In the genomic region with DNA sequence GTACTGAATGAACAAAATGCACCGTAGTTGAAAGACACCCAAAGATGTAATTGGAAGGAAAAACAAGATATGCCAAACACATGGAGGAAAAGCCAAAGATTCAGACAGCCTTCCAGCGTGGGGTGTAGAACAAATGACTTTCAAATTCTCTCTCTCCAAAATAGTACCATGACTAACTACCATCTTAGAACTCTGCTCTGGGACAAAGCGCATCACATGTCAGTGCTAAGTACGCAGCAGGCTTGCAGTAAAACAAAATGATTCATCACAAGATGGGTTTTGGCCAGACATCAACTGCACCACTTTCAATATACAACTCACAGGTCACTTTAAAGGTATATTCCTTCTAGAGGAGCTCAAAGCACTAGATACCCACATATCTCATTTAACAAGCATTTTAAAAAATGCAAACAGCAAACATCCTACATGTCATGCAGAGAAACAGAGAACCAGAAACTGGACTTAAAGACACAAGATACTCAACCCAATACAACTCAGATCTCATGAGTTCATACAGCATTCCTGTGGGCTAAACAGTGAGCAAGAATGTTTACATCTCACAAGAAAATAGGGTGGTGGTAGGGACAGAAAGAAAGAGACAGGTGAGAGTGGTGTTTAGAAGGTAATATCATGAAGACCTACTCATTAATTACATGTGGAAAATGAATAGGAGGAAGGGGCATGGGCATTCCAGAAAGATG, we compare ENCODE assay signal across 10 cellular contexts.
DNase-seq lines count a peak whose midpoint lies in the region; ATAC-seq and TF ChIP-seq lines count a peak whose summit lies in the region.
"Had no signal": no experiment of that assay in that cellular context is flagged by ENCODE, and none has a peak within 500 bp of the region (broad histone marks: within the 10 kb centered on the region; RNA-seq: fewer than 3 reads in every experiment).

No MANE protein-coding gene starts in this region.

- H3K9me3 ChIP-seq in left ventricle myocardium inferior (replicated peaks) = no peaks in the 10 kb centered on the region

- no peak overlapping the region for H3K27ac Mint-ChIP-seq in activated CD4-positive, alpha-beta memory T cell treated with anti-CD3 and anti-CD28 coated beads for 36 hours
- no peak overlapping the region for H3K27ac Mint-ChIP-seq in activated CD4-positive, alpha-beta memory T cell treated with anti-CD3 and anti-CD28 coated beads, Interleukin-2, amount 10 ng/mL, durations not matched to agents 7 days and 5 days
- H3K27ac Mint-ChIP-seq: activated CD8-positive, alpha-beta T cell treated with anti-CD3 and anti-CD28 coated beads for 36 hours had no signal

- no peak for TF ChIP-seq CTCF in left ventricle myocardium inferior (IDR thresholded peaks at IDR 0.05; ENCODE audit: borderline replicate concordance)

- intact Hi-C loops in activated CD4-positive, alpha-beta memory T cell treated with anti-CD3 and anti-CD28 coated beads for 36 hours (cut with micrococcal nuclease) = loop anchor here (2.0 to 5.0 kb wide), 4 partner anchors 15 to 529 kb away; a partner anchor contains a TSS
- intact Hi-C loops in left ventricle myocardium inferior (cut with micrococcal nuclease) = no loop called here

- H3K27ac ChIP-seq in left ventricle myocardium inferior (replicated peaks) = peak overlapping the region; percentile 84

- H3K36me3 Mint-ChIP-seq in activated CD4-positive, alpha-beta memory T cell treated with anti-CD3 and anti-CD28 coated beads for 36 hours = no peaks in the 10 kb centered on the region
- peaks cover 4% of the 10 kb centered on the region for H3K36me3 Mint-ChIP-seq in activated CD4-positive, alpha-beta memory T cell treated with anti-CD3 and anti-CD28 coated beads, Interleukin-2, amount 10 ng/mL, durations not matched to agents 7 days and 5 days (ENCODE audit: low read depth)

- H3K4me3 Mint-ChIP-seq in activated CD4-positive, alpha-beta memory T cell treated with anti-CD3 and anti-CD28 coated beads for 36 hours = no peak overlapping the region
- H3K4me3 Mint-ChIP-seq in activated CD4-positive, alpha-beta memory T cell treated with anti-CD3 and anti-CD28 coated beads, Interleukin-2, amount 10 ng/mL, durations not matched to agents 7 days and 5 days = no peak overlapping the region
- H3K4me3 Mint-ChIP-seq: activated CD8-positive, alpha-beta T cell treated with anti-CD3 and anti-CD28 coated beads for 36 hours had no signal

- POLR2A ChIA-PET in activated CD4-positive, alpha-beta memory T cell treated with anti-CD3 and anti-CD28 coated beads for 36 hours (lab: Charles Lee) = interaction anchor here (1.7 kb wide), 1 partner anchor 14 kb away, joined by 6 read pairs; no protein-coding TSS in a partner anchor
- POLR2A ChIA-PET in activated CD4-positive, alpha-beta memory T cell treated with anti-CD3 and anti-CD28 coated beads, Interleukin-2, amount 10 ng/mL, durations not matched to agents 7 days and 5 days (lab: Charles Lee) = no interaction called here

- H3K27me3 Mint-ChIP-seq in activated CD4-positive, alpha-beta memory T cell treated with anti-CD3 and anti-CD28 coated beads for 36 hours = peaks cover 21% of the 10 kb centered on the region
- H3K27me3 Mint-ChIP-seq in activated CD4-positive, alpha-beta memory T cell treated with anti-CD3 and anti-CD28 coated beads, Interleukin-2, amount 10 ng/mL, durations not matched to agents 7 days and 5 days = peaks cover 33% of the 10 kb centered on the region

- peaks cover 99% of the 10 kb centered on the region for H3K4me1 ChIP-seq in left ventricle myocardium inferior

- no peak for ATAC-seq in HG03135 (IDR thresholded peaks at IDR 0.05; ENCODE audit: unreplicated experiment)
- no peak for ATAC-seq in HG03460 (IDR thresholded peaks at IDR 0.05; ENCODE audit: unreplicated experiment)
- ATAC-seq: activated CD8-positive, alpha-beta T cell treated with anti-CD3 and anti-CD28 coated beads for 36 hours had no signal

- H3K4me1 Mint-ChIP-seq in activated CD4-positive, alpha-beta memory T cell treated with anti-CD3 and anti-CD28 coated beads for 36 hours (ENCODE audit: low read depth) = peaks cover 39% of the 10 kb centered on the region
- peaks cover 37% of the 10 kb centered on the region for H3K4me1 Mint-ChIP-seq in activated CD4-positive, alpha-beta memory T cell treated with anti-CD3 and anti-CD28 coated beads, Interleukin-2, amount 10 ng/mL, durations not matched to agents 7 days and 5 days

- DNase-seq in activated CD4-positive, alpha-beta memory T cell treated with anti-CD3 and anti-CD28 coated beads for 36 hours = peak; percentile 17
- no peak for DNase-seq in activated CD4-positive, alpha-beta memory T cell treated with anti-CD3 and anti-CD28 coated beads, Interleukin-2, amount 10 ng/mL, durations not matched to agents 7 days and 5 days
- peak; percentile 60 for DNase-seq in amniotic stem cell (lab: John Stamatoyannopoulos, UW)
- no peak for DNase-seq in left ventricle myocardium inferior
- DNase-seq in superior temporal gyrus (ENCODE audit: extremely low spot score) = peak; percentile 66
- DNase-seq in stimulated activated CD4-positive, alpha-beta T cell treated with anti-CD3 and anti-CD28 coated beads, Interleukin-4, amount 100 ng/mL, for 1 hour = no peak
- DNase-seq: activated CD8-positive, alpha-beta T cell treated with anti-CD3 and anti-CD28 coated beads for 36 hours; H7 had no signal

- H3K36me3 ChIP-seq in left ventricle myocardium inferior = no peaks in the 10 kb centered on the region

- no peaks in the 10 kb centered on the region for H3K9me3 Mint-ChIP-seq in activated CD4-positive, alpha-beta memory T cell treated with anti-CD3 and anti-CD28 coated beads for 36 hours
- no peaks in the 10 kb centered on the region for H3K9me3 Mint-ChIP-seq in activated CD4-positive, alpha-beta memory T cell treated with anti-CD3 and anti-CD28 coated beads, Interleukin-2, amount 10 ng/mL, durations not matched to agents 7 days and 5 days
- H3K9me3 Mint-ChIP-seq: activated CD8-positive, alpha-beta T cell treated with anti-CD3 and anti-CD28 coated beads for 36 hours had no signal

- no peak overlapping the region for H3K4me3 ChIP-seq in left ventricle myocardium inferior

- CTCF ChIA-PET in activated CD4-positive, alpha-beta memory T cell treated with anti-CD3 and anti-CD28 coated beads for 36 hours (lab: Charles Lee) = interaction anchor here (2.2 kb wide), 1 partner anchor 302 kb away, joined by 7 read pairs; no protein-coding TSS in a partner anchor
- CTCF ChIA-PET in activated CD4-positive, alpha-beta memory T cell treated with anti-CD3 and anti-CD28 coated beads, Interleukin-2, amount 10 ng/mL, durations not matched to agents 7 days and 5 days (lab: Charles Lee) = no interaction called here

- H3K27me3 ChIP-seq in left ventricle myocardium inferior (ENCODE audit: low read depth) = no peaks in the 10 kb centered on the region

Comparison
In these comparisons a context has a peak if more than half of its experiments do, and no peak if none do; other contexts are left out.
1. DNase-seq: peak in activated CD4-positive, alpha-beta memory T cell treated with anti-CD3 and anti-CD28 coated beads for 36 hours (single experiment), amniotic stem cell (single experiment) and superior temporal gyrus (single experiment); none in activated CD4-positive, alpha-beta memory T cell treated with anti-CD3 and anti-CD28 coated beads, Interleukin-2, amount 10 ng/mL, durations not matched to agents 7 days and 5 days (single experiment), left ventricle myocardium inferior (single experiment) and stimulated activated CD4-positive, alpha-beta T cell treated with anti-CD3 and anti-CD28 coated beads, Interleukin-4, amount 100 ng/mL, for 1 hour (single experiment).